Comparison of ENCODE assay signal across 25 cellular contexts in genomic region chr4:103201724-103202123, GRCh38.
"Had no signal": no experiment of that assay in that cellular context is flagged by ENCODE, and none has a peak within 500 bp of the region (broad histone marks: within the 10 kb centered on the region; RNA-seq: fewer than 3 reads in every experiment).

No MANE protein-coding gene starts in this region.

- H2AFZ ChIP-seq: parathyroid adenoma had no signal

- H3K9ac ChIP-seq: parathyroid adenoma had no signal

- H3K27ac ChIP-seq: dorsolateral prefrontal cortex, neutrophil, parathyroid adenoma, prostate gland, right atrium auricular region, skin epidermis, suprapubic skin, transverse colon had no signal

- H3K27me3 ChIP-seq: right atrium auricular region, suprapubic skin, transverse colon had no signal

- H3K9me3 ChIP-seq: mucosa of descending colon, neutrophil, prostate gland, right atrium auricular region, suprapubic skin, transverse colon had no signal

- H3K4me1 ChIP-seq: parathyroid adenoma, prostate gland had no signal

- H3K9me3 Mint-ChIP-seq: memory B cell; mesothelial cell of epicardium; naive B cell; natural killer cell treated with Interleukin-12 subunit alpha and Interleukin-12 subunit beta and Interleukin-15 and Interleukin-18, amount 100 ng/mL, for 72 hours; stimulated activated naive CD8-positive, alpha-beta T cell treated with anti-CD3 and anti-CD28 coated beads, Interleukin-15, amount 100 ng/mL, for 72 hours had no signal

- H3K36me3 ChIP-seq: neutrophil, prostate gland, right atrium auricular region, suprapubic skin, transverse colon had no signal

- H3K27ac Mint-ChIP-seq: memory B cell; mesothelial cell of epicardium; natural killer cell treated with Interleukin-12 subunit alpha and Interleukin-12 subunit beta and Interleukin-15 and Interleukin-18, amount 100 ng/mL, for 72 hours; stimulated activated naive CD8-positive, alpha-beta T cell treated with anti-CD3 and anti-CD28 coated beads, Interleukin-15, amount 100 ng/mL, for 72 hours had no signal

- H3K4me3 ChIP-seq: dorsolateral prefrontal cortex, lung, mucosa of descending colon, prostate gland, right atrium auricular region, skin epidermis, suprapubic skin, transverse colon had no signal

- H3K4me3 Mint-ChIP-seq: memory B cell; mesothelial cell of epicardium; natural killer cell treated with Interleukin-12 subunit alpha and Interleukin-12 subunit beta and Interleukin-15 and Interleukin-18, amount 100 ng/mL, for 72 hours; stimulated activated naive CD8-positive, alpha-beta T cell treated with anti-CD3 and anti-CD28 coated beads, Interleukin-15, amount 100 ng/mL, for 72 hours had no signal

- H3K36me3 Mint-ChIP-seq: memory B cell; mesothelial cell of epicardium; naive B cell; natural killer cell treated with Interleukin-12 subunit alpha and Interleukin-12 subunit beta and Interleukin-15 and Interleukin-18, amount 100 ng/mL, for 72 hours had no signal

- H3K79me2 ChIP-seq: parathyroid adenoma had no signal

- ATAC-seq: left lobe of liver; mucosa of descending colon; natural killer cell treated with Interleukin-12 subunit alpha and Interleukin-12 subunit beta and Interleukin-15 and Interleukin-18, amount 100 ng/mL, for 72 hours; stimulated activated naive CD8-positive, alpha-beta T cell treated with anti-CD3 and anti-CD28 coated beads, Interleukin-15, amount 100 ng/mL, for 72 hours had no signal

- DNase-seq: caudate nucleus; cerebellar nuclear complex; dorsolateral prefrontal cortex; effector CD4-positive, alpha-beta T cell; kidney; mucosa of descending colon; naive B cell; stimulated activated CD4-positive, alpha-beta T cell treated with anti-CD3 and anti-CD28 coated beads, Interleukin-12 subunit alpha, Interleukin-12 subunit beta, amount 100 ng/mL, for 4 hours; stimulated activated CD4-positive, alpha-beta T cell treated with anti-CD3 and anti-CD28 coated beads, Interleukin-1b, Interleukin-23, amount 100 ng/mL, for 48 hours; stimulated activated CD4-positive, alpha-beta T cell treated with anti-CD3 and anti-CD28 coated beads, Interleukin-4, amount 100 ng/mL, for 1 hour; stimulated activated CD8-positive, alpha-beta memory T cell treated with anti-CD3 and anti-CD28 coated beads, Interleukin-4, amount 100 ng/mL, for 48 hours; stimulated activated naive CD4-positive, alpha-beta T cell; stimulated activated naive CD8-positive, alpha-beta T cell treated with anti-CD3 and anti-CD28 coated beads, Interleukin-15, amount 100 ng/mL, for 72 hours; transverse colon had no signal
